9 cellular contexts compared by ENCODE assay signal in genomic region chr11:74311352-74311926, GRCh38. TPM values are rescaled to one million over a fixed set of nuclear protein-coding genes. Genes with fewer than 3 reads are reported as not detected.
DNase-seq lines count a peak whose midpoint lies in the region; ATAC-seq and TF ChIP-seq lines count a peak whose summit lies in the region.
"Had no signal": no experiment of that assay in that cellular context is flagged by ENCODE, and none has a peak within 500 bp of the region (broad histone marks: within the 10 kb centered on the region; RNA-seq: fewer than 3 reads in every experiment).

Gene P4HA3 (minus strand): TSS chr11:74311640. CDS start chr11:74311611, 29 bp downstream.

- peaks cover 0 to 3% of the 10 kb centered on the region in 2 donors for H3K27me3 ChIP-seq in breast epithelium

- peaks cover 0 to 8% of the 10 kb centered on the region in 2 donors for H3K9me3 ChIP-seq in breast epithelium

- H3K4me1 ChIP-seq in breast epithelium, result no peaks in the 10 kb centered on the region

- no peak within 1 kb of the TSS for H3K27ac ChIP-seq in breast epithelium
- H3K27ac ChIP-seq: epithelial cell of prostate had no signal

- H3K36me3 ChIP-seq in breast epithelium, result no peaks in the 10 kb centered on the region

- no peak for ATAC-seq in GM18861 (IDR thresholded peaks at IDR 0.05; ENCODE audit: unreplicated experiment)
- no peak for ATAC-seq in HG03521 (IDR thresholded peaks at IDR 0.05; ENCODE audit: unreplicated experiment)

- DNase-seq in activated gamma-delta T cell treated with Interleukin-2 at 50 U/mL for 16 hours (peak; percentile 32), activated gamma-delta T cell (lab: John Stamatoyannopoulos, UW) (no peak), T-helper 2 cell (peak in 4 of 5 experiments; percentile 25 to 44 (median 30)), breast epithelium (ENCODE audit: low spot score in 2 of 2) (no peak), iris pigment epithelial cell (ENCODE audit: low read depth) (peak; percentile 58)
- peak in 3 of 4 experiments; percentile 36 to 52 (median 44) for DNase-seq in stimulated activated CD4-positive, alpha-beta T cell treated with anti-CD3 and anti-CD28 coated beads, Interleukin-1b, Interleukin-23, amount 100 ng/mL, for 24 hours (ENCODE audit: low read depth in 4 of 4, low spot score in 1 of 4)

- intact Hi-C loops in breast epithelium (cut with DNase I; ENCODE audit: low total_unique reads), result no loop called here

- TF ChIP-seq POLR2A in breast epithelium (IDR thresholded peaks at IDR 0.05), result no peak

- peak within 1 kb of the TSS; percentile 52 to 59 (median 53) for H3K4me3 ChIP-seq in breast epithelium

- no peak for TF ChIP-seq CTCF in breast epithelium (IDR thresholded peaks at IDR 0.05)

RNA-seq across cellular contexts. Expression of gene P4HA3, which starts in this region (rescaled TPM):
- total RNA-seq in breast epithelium, result under 1 TPM; 0.29 to 0.66 (median 0.48) TPM

Comparison
In these comparisons a context has a peak if more than half of its experiments do, and no peak if none do; other contexts are left out.
1. DNase-seq: peak in activated gamma-delta T cell treated with Interleukin-2 at 50 U/mL for 16 hours (single experiment), T-helper 2 cell (4 of 5), iris pigment epithelial cell (single experiment) and stimulated activated CD4-positive, alpha-beta T cell treated with anti-CD3 and anti-CD28 coated beads, Interleukin-1b, Interleukin-23, amount 100 ng/mL, for 24 hours (3 of 4); none in activated gamma-delta T cell (single experiment) and breast epithelium (0 of 2).